Comparison of ENCODE assay signal across 11 cellular contexts in the genomic region with DNA sequence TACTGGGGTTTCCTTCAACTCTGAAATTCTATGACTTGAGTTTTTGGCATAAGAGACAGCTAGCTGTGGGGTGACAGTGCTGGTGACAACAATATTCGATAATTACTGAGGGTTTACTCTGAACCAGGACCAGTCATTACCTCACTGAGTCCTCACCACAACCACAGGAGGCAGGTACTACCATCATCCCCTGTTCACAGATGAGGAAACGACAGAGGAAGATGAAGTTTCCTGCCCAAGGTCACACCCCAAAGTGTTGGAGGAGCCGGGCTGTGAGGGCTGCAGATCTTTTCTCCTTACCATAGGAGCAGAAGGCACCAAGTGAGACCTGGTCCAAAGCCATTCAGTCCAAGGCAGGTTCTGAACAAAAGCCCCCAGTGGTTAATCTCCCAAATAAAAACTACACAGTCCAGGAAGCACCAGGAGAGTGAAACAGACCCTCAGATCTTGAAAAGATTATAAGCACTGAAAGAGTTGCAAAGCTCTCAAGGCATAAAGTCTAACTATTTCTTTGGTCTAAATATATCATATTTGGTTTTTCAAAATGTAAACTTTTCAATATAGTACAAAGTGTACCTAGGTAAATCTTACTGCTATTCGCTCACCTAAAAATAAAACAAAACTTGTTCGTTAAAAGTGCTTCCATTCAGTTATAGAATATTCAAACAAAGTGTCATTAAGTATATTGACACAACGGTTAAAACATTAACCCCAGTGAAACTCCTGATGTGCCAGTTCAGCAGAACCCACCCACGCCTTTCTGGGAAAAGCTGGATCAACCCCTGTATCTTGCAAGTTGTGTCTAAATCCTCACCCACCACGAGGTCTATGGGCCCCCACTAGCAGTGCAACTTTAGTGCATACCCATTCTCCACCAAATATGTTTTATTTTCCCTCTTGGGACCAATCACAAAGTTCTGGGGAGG.
A peak's percentile ranks its signal among the peaks of the same experiment; 100 is the strongest.
DNase-seq lines count a peak whose midpoint lies in the region; ATAC-seq, FAIRE-seq and TF ChIP-seq lines count a peak whose summit lies in the region.
"Had no signal": no experiment of that assay in that cellular context is flagged by ENCODE, and none has a peak within 500 bp of the region (broad histone marks: within the 10 kb centered on the region; RNA-seq: fewer than 3 reads in every experiment).

No MANE protein-coding gene starts in this region.

- H3K9me3 ChIP-seq in gastroesophageal sphincter, result no peaks in the 10 kb centered on the region

- no peaks in the 10 kb centered on the region for H3K27me3 ChIP-seq in gastroesophageal sphincter

- H3K4me1 Mint-ChIP-seq in natural killer cell treated with Interleukin-12 subunit alpha and Interleukin-12 subunit beta and Interleukin-15 and Interleukin-18, amount 100 ng/mL, for 72 hours (ENCODE audit: low read depth in 2 of 2), result no peaks in the 10 kb centered on the region
- no peaks in the 10 kb centered on the region for H3K4me1 Mint-ChIP-seq in natural killer cell
- H3K4me1 Mint-ChIP-seq in dendritic cell treated with granulocyte-macrophage colony-stimulating factor and Interleukin-4, amounts not matched to agents 40 ng/mL and 50 ng/mL, for 4 days (ENCODE audit: low read depth), result peaks cover 75% of the 10 kb centered on the region

- peaks cover 0 to 10% of the 10 kb centered on the region in 2 donors for H3K27me3 Mint-ChIP-seq in natural killer cell treated with Interleukin-12 subunit alpha and Interleukin-12 subunit beta and Interleukin-15 and Interleukin-18, amount 100 ng/mL, for 72 hours
- H3K27me3 Mint-ChIP-seq in natural killer cell (ENCODE audit: low read depth in 2 of 2), result no peaks in the 10 kb centered on the region
- H3K27me3 Mint-ChIP-seq in dendritic cell treated with granulocyte-macrophage colony-stimulating factor and Interleukin-4, amounts not matched to agents 40 ng/mL and 50 ng/mL, for 4 days, result no peaks in the 10 kb centered on the region
- H3K27me3 Mint-ChIP-seq: stimulated activated naive CD8-positive, alpha-beta T cell treated with anti-CD3 and anti-CD28 coated beads, Interleukin-15, Interleukin-2, amounts not matched to agents 100 ng/mL and 50 ng/mL, for 24 hours had no signal

- no peak overlapping the region for H3K27ac ChIP-seq in gastroesophageal sphincter

- no peak overlapping the region for H3K4me3 ChIP-seq in gastroesophageal sphincter

- no peaks in the 10 kb centered on the region for H3K36me3 Mint-ChIP-seq in natural killer cell treated with Interleukin-12 subunit alpha and Interleukin-12 subunit beta and Interleukin-15 and Interleukin-18, amount 100 ng/mL, for 72 hours
- H3K36me3 Mint-ChIP-seq in natural killer cell, result no peaks in the 10 kb centered on the region
- H3K36me3 Mint-ChIP-seq in dendritic cell treated with granulocyte-macrophage colony-stimulating factor and Interleukin-4, amounts not matched to agents 40 ng/mL and 50 ng/mL, for 4 days (ENCODE audit: low read depth), result peaks cover 31% of the 10 kb centered on the region

- TF ChIP-seq CTCF in natural killer cell (IDR thresholded peaks at IDR 0.05), result no peak
- no peak for TF ChIP-seq CTCF in D721Med (IDR thresholded peaks at IDR 0.05; ENCODE audit: insufficient read depth, missing control alignments)
- no peak for TF ChIP-seq CTCF in gastroesophageal sphincter (IDR thresholded peaks at IDR 0.05)

- no peak overlapping the region for H3K27ac Mint-ChIP-seq in natural killer cell treated with Interleukin-12 subunit alpha and Interleukin-12 subunit beta and Interleukin-15 and Interleukin-18, amount 100 ng/mL, for 72 hours
- H3K27ac Mint-ChIP-seq in natural killer cell, result no peak overlapping the region
- H3K27ac Mint-ChIP-seq in dendritic cell treated with granulocyte-macrophage colony-stimulating factor and Interleukin-4, amounts not matched to agents 40 ng/mL and 50 ng/mL, for 4 days, result peak overlapping the region; percentile 61
- H3K27ac Mint-ChIP-seq: stimulated activated naive CD8-positive, alpha-beta T cell treated with anti-CD3 and anti-CD28 coated beads, Interleukin-15, Interleukin-2, amounts not matched to agents 100 ng/mL and 50 ng/mL, for 24 hours had no signal

- no peak for TF ChIP-seq EP300 in gastroesophageal sphincter (IDR thresholded peaks at IDR 0.05)

- no peaks in the 10 kb centered on the region for H3K36me3 ChIP-seq in gastroesophageal sphincter

- H3K4me3 Mint-ChIP-seq in natural killer cell treated with Interleukin-12 subunit alpha and Interleukin-12 subunit beta and Interleukin-15 and Interleukin-18, amount 100 ng/mL, for 72 hours, result no peak overlapping the region
- no peak overlapping the region for H3K4me3 Mint-ChIP-seq in natural killer cell
- H3K4me3 Mint-ChIP-seq in dendritic cell treated with granulocyte-macrophage colony-stimulating factor and Interleukin-4, amounts not matched to agents 40 ng/mL and 50 ng/mL, for 4 days, result no peak overlapping the region
- H3K4me3 Mint-ChIP-seq: stimulated activated naive CD8-positive, alpha-beta T cell treated with anti-CD3 and anti-CD28 coated beads, Interleukin-15, Interleukin-2, amounts not matched to agents 100 ng/mL and 50 ng/mL, for 24 hours had no signal

- TF ChIP-seq POLR2A in gastroesophageal sphincter (IDR thresholded peaks at IDR 0.05), result no peak

- ATAC-seq in natural killer cell treated with Interleukin-12 subunit alpha and Interleukin-12 subunit beta and Interleukin-15 and Interleukin-18, amount 100 ng/mL, for 72 hours, result peak; percentile 60 to 68
- ATAC-seq in natural killer cell (no peak), HG03175 (IDR thresholded peaks at IDR 0.05; ENCODE audit: unreplicated experiment) (peak; percentile 30), gastroesophageal sphincter (no peak), SK-N-SH treated with all-trans-retinoic acid at 6 μM for 48 hours (no peak)

- no peak for DNase-seq in natural killer cell treated with Interleukin-12 subunit alpha and Interleukin-12 subunit beta and Interleukin-15 and Interleukin-18, amount 100 ng/mL, for 72 hours (ENCODE audit: low spot score)
- DNase-seq in natural killer cell, result no peak
- DNase-seq in D721Med (ENCODE audit: insufficient read length, low spot score), result no peak
- DNase-seq in NCI-H345 (lab: John Stamatoyannopoulos, UW), result no peak
- DNase-seq: mammary epithelial cell, NCI-H1092 had no signal

- peaks cover 0 to 13% (median 6%) of the 10 kb centered on the region in 3 donors for H3K4me1 ChIP-seq in gastroesophageal sphincter

- FAIRE-seq in D721Med (lab: Jason Lieb, UNC), result no peak

- intact Hi-C loops in natural killer cell (cut with micrococcal nuclease), result no loop called here
- intact Hi-C loops in dendritic cell treated with granulocyte-macrophage colony-stimulating factor and Interleukin-4, amounts not matched to agents 40 ng/mL and 50 ng/mL, for 4 days (cut with micrococcal nuclease), result loop anchor here (10.0 kb wide), 1 partner anchor 55 kb away; no protein-coding TSS in a partner anchor

- 85 to 95% methylated on average over 5 to 8 of the region's 8 CpGs for WGBS in gastroesophageal sphincter (ENCODE audit: low coverage in 1 of 2), 2 donors

- H3K9me3 Mint-ChIP-seq in natural killer cell treated with Interleukin-12 subunit alpha and Interleukin-12 subunit beta and Interleukin-15 and Interleukin-18, amount 100 ng/mL, for 72 hours, result no peaks in the 10 kb centered on the region
- no peaks in the 10 kb centered on the region for H3K9me3 Mint-ChIP-seq in natural killer cell
- H3K9me3 Mint-ChIP-seq in dendritic cell treated with granulocyte-macrophage colony-stimulating factor and Interleukin-4, amounts not matched to agents 40 ng/mL and 50 ng/mL, for 4 days, result no peaks in the 10 kb centered on the region
- H3K9me3 Mint-ChIP-seq: stimulated activated naive CD8-positive, alpha-beta T cell treated with anti-CD3 and anti-CD28 coated beads, Interleukin-15, Interleukin-2, amounts not matched to agents 100 ng/mL and 50 ng/mL, for 24 hours had no signal

TF ChIP-seq in SK-N-SH treated with all-trans-retinoic acid at 6 μM for 48 hours, 23 proteins besides CTCF, POLR2A, EP300 and RAD21 (continues in another document):
- no peak for TF ChIP-seq TOX (CRISPR knock-in tag; IDR thresholded peaks at IDR 0.05; ENCODE audit: borderline replicate concordance)
- no peak for TF ChIP-seq ZFP3 (CRISPR knock-in tag; IDR thresholded peaks at IDR 0.05)
- TF ChIP-seq SNAI2 (CRISPR knock-in tag; IDR thresholded peaks at IDR 0.05), result no peak
- TF ChIP-seq CSDC2 (CRISPR knock-in tag; IDR thresholded peaks at IDR 0.05), result no peak
- TF ChIP-seq, protein P1, sequence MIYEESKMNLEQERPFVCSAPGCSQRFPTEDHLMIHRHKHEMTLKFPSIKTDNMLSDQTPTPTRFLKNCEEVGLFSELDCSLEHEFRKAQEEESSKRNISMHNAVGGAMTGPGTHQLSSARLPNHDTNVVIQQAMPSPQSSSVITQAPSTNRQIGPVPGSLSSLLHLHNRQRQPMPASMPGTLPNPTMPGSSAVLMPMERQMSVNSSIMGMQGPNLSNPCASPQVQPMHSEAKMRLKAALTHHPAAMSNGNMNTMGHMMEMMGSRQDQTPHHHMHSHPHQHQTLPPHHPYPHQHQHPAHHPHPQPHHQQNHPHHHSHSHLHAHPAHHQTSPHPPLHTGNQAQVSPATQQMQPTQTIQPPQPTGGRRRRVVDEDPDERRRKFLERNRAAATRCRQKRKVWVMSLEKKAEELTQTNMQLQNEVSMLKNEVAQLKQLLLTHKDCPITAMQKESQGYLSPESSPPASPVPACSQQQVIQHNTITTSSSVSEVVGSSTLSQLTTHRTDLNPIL (CRISPR knock-in tag; IDR thresholded peaks at IDR 0.05; ENCODE audit: low read depth), result no peak
- TF ChIP-seq, protein P2, sequence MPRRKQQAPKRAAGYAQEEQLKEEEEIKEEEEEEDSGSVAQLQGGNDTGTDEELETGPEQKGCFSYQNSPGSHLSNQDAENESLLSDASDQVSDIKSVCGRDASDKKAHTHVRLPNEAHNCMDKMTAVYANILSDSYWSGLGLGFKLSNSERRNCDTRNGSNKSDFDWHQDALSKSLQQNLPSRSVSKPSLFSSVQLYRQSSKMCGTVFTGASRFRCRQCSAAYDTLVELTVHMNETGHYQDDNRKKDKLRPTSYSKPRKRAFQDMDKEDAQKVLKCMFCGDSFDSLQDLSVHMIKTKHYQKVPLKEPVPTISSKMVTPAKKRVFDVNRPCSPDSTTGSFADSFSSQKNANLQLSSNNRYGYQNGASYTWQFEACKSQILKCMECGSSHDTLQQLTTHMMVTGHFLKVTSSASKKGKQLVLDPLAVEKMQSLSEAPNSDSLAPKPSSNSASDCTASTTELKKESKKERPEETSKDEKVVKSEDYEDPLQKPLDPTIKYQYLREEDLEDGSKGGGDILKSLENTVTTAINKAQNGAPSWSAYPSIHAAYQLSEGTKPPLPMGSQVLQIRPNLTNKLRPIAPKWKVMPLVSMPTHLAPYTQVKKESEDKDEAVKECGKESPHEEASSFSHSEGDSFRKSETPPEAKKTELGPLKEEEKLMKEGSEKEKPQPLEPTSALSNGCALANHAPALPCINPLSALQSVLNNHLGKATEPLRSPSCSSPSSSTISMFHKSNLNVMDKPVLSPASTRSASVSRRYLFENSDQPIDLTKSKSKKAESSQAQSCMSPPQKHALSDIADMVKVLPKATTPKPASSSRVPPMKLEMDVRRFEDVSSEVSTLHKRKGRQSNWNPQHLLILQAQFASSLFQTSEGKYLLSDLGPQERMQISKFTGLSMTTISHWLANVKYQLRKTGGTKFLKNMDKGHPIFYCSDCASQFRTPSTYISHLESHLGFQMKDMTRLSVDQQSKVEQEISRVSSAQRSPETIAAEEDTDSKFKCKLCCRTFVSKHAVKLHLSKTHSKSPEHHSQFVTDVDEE (CRISPR knock-in tag; IDR thresholded peaks at IDR 0.05), result no peak
- no peak for TF ChIP-seq TCF4 (CRISPR knock-in tag; IDR thresholded peaks at IDR 0.05; ENCODE audit: borderline replicate concordance)

Comparison
In these comparisons a context has a peak if more than half of its experiments do, and no peak if none do; other contexts are left out.
1. ATAC-seq: peak in natural killer cell treated with Interleukin-12 subunit alpha and Interleukin-12 subunit beta and Interleukin-15 and Interleukin-18, amount 100 ng/mL, for 72 hours (2 of 2) and HG03175 (single experiment); none in natural killer cell (0 of 3), gastroesophageal sphincter (single experiment) and SK-N-SH treated with all-trans-retinoic acid at 6 μM for 48 hours (single experiment).